ENCODE assay signal across 8 cellular contexts in the genomic region with DNA sequence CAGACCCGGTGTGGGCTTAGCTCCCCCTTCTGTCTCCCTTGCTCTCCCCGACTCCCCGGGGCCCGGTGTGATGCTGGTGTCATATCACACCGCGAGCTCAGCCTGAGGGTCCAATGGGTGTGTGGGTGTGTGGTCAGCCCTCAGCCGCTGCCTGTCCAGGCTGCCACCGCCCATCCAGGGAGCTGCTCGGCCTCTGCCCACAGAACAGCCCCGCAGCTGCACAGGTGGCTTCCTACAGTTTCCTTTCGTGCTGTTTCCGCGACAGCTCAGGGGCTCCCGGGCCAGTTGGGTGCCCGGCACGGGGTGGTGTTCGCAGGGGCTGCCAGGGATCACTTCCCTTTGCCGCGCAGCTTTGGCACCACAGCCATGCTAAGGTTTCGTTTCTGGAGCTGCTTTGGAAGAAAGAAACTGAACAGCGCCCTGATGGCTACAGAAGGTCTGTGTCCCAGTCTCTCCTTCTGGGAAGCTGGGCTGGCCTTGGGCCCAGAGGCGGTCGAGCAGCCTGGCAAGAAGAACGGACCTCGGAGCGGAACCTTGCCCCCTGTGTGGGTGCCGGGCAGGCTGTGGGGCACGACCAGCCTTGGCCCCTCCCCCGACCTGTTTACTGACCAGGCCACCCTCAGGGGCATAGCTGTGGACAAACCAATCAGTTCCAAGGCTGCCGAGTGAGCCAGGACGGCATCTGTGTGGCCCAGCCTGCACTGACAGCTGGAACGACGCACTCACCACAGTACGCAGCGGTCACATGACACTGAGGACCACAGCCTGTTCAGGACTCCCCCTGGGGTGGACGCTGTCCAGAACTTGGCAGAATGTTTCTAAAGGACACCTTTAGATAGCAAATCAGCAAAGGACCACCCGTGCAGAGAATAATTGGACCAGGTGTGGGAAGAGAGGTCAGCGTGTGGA. TPM values are rescaled to one million over a fixed set of nuclear protein-coding genes. Genes with fewer than 3 reads are reported as not detected.
DNase-seq lines count a peak whose midpoint lies in the region; ATAC-seq and TF ChIP-seq lines count a peak whose summit lies in the region.

No MANE protein-coding gene starts in this region.

- peaks cover 93% of the 10 kb centered on the region for H3K4me1 ChIP-seq in body of pancreas
- peaks cover 67% of the 10 kb centered on the region for H3K4me1 ChIP-seq in mesenchymal stem cell (ENCODE audit: control insufficient read depth, insufficient read depth, low read depth, low read length)
- H3K4me1 ChIP-seq in thoracic aorta (ENCODE audit: control insufficient read depth in 1 of 2, low read depth in 2 of 2) = peaks cover 42 to 70% of the 10 kb centered on the region in 2 donors

- peak overlapping the region; percentile 53 for H3K9ac ChIP-seq in mesenchymal stem cell (ENCODE audit: low read length)

- H3K27me3 ChIP-seq in body of pancreas (no peaks in the 10 kb centered on the region), mesenchymal stem cell (ENCODE audit: control insufficient read depth in 1 of 2, insufficient read depth in 1 of 2, low read length in 2 of 2) (no peaks in the 10 kb centered on the region), thoracic aorta (replicated peaks; ENCODE audit: insufficient read depth) (no peaks in the 10 kb centered on the region)

- no peaks in the 10 kb centered on the region for H3K9me3 Mint-ChIP-seq in activated CD4-positive, alpha-beta T cell treated with anti-CD3 and anti-CD28 coated beads for 36 hours (ENCODE audit: low read depth)

- POLR2A ChIA-PET in activated CD4-positive, alpha-beta T cell treated with anti-CD3 and anti-CD28 coated beads for 36 hours (lab: Charles Lee) = interaction anchor here (0.5 to 3.1 kb wide), 3 partner anchors 31 to 63 kb away, joined by 3 to 15 read pairs (median 4); no protein-coding TSS in a partner anchor

- H3K9me3 ChIP-seq in body of pancreas = no peaks in the 10 kb centered on the region
- no peaks in the 10 kb centered on the region for H3K9me3 ChIP-seq in mesenchymal stem cell (ENCODE audit: control insufficient read depth, low read length)
- H3K9me3 ChIP-seq in thoracic aorta = no peaks in the 10 kb centered on the region

- peak overlapping the region in 1 of 2 experiments; percentile 68 for H3K14ac ChIP-seq in mesenchymal stem cell (ENCODE audit: low read length in 2 of 2)

- no peaks in the 10 kb centered on the region for H3K27me3 Mint-ChIP-seq in activated CD4-positive, alpha-beta T cell treated with anti-CD3 and anti-CD28 coated beads for 36 hours

- H3K27ac ChIP-seq in body of pancreas = peak overlapping the region; percentile 59 to 96 (median 82)
- H3K27ac ChIP-seq in mesenchymal stem cell (ENCODE audit: low read length, poor library complexity, severe bottlenecking) = no peak overlapping the region
- H3K27ac ChIP-seq in thoracic aorta = peak overlapping the region; percentile 50 to 84

- peak overlapping the region; percentile 77 to 94 for H3K18ac ChIP-seq in mesenchymal stem cell (ENCODE audit: low read depth in 1 of 2, low read length in 2 of 2)

- peak overlapping the region in 1 of 2 experiments; percentile 47 for H3K23ac ChIP-seq in mesenchymal stem cell (ENCODE audit: low read length in 2 of 2)

- peak overlapping the region; percentile 88 for H4K8ac ChIP-seq in mesenchymal stem cell (ENCODE audit: low read length)

- TF ChIP-seq CTCF in body of pancreas (IDR thresholded peaks at IDR 0.05) (no peak), thoracic aorta (IDR thresholded peaks at IDR 0.05) (no peak)

- H3K4me1 Mint-ChIP-seq in activated CD4-positive, alpha-beta T cell treated with anti-CD3 and anti-CD28 coated beads for 36 hours = peaks cover 47% of the 10 kb centered on the region

- no peak overlapping the region for H2AFZ ChIP-seq in mesenchymal stem cell (ENCODE audit: low read depth, low read length)

- peak overlapping the region; percentile 80 for H2BK15ac ChIP-seq in mesenchymal stem cell (ENCODE audit: low read depth, poor library complexity, severe bottlenecking)

- no peak for TF ChIP-seq POLR2A in body of pancreas (IDR thresholded peaks at IDR 0.05)

- H4K91ac ChIP-seq in mesenchymal stem cell (ENCODE audit: low read length) = peak overlapping the region; percentile 91

- no peak overlapping the region for H3K4me2 ChIP-seq in mesenchymal stem cell (ENCODE audit: low read length, poor library complexity, severe bottlenecking)

- DNase-seq in activated CD4-positive, alpha-beta T cell treated with anti-CD3 and anti-CD28 coated beads for 36 hours = peak; percentile 48
- no peak for DNase-seq in activated CD4-positive, alpha-beta T cell treated with anti-CD3 and anti-CD28 coated beads, Interleukin-2, amount 50 U/mL, for 4 hours
- peak; percentile 70 to 83 (median 75) for DNase-seq in body of pancreas
- DNase-seq in mesenchymal stem cell = peak; percentile 42
- peak; percentile 7 for DNase-seq in thoracic aorta (ENCODE audit: low spot score)
- no peak for DNase-seq in NCI-H526 (lab: John Stamatoyannopoulos, UW)
- no peak for DNase-seq in NK-92 treated with Interleukin-12 subunit alpha and Interleukin-12 subunit beta, amount 100 ng/mL, for 24 hours (lab: John Stamatoyannopoulos, UW)

- peak overlapping the region; percentile 42 for H3K4me3 Mint-ChIP-seq in activated CD4-positive, alpha-beta T cell treated with anti-CD3 and anti-CD28 coated beads for 36 hours

- peak overlapping the region; percentile 55 for H3K27ac Mint-ChIP-seq in activated CD4-positive, alpha-beta T cell treated with anti-CD3 and anti-CD28 coated beads for 36 hours

- ATAC-seq in activated CD4-positive, alpha-beta T cell treated with anti-CD3 and anti-CD28 coated beads for 36 hours = no peak
- peak; percentile 25 for ATAC-seq in body of pancreas
- ATAC-seq in thoracic aorta (ENCODE audit: insufficient number of reproducible peaks, low FRiP score, low read depth) = no peak
- ATAC-seq in HG02973 (IDR thresholded peaks at IDR 0.05; ENCODE audit: unreplicated experiment) = no peak

- CTCF ChIA-PET in activated CD4-positive, alpha-beta T cell treated with anti-CD3 and anti-CD28 coated beads for 36 hours (lab: Charles Lee) = interaction anchor here (0.9 to 1.2 kb wide), 3 partner anchors 9 to 377 kb away, joined by 3 read pairs; no protein-coding TSS in a partner anchor

- peak overlapping the region; percentile 70 for H2AK5ac ChIP-seq in mesenchymal stem cell (ENCODE audit: low read length, severe bottlenecking)

- intact Hi-C loops in activated CD4-positive, alpha-beta T cell treated with anti-CD3 and anti-CD28 coated beads for 36 hours (cut with DNase I, micrococcal nuclease) = no loop called here
- intact Hi-C loops in body of pancreas (cut with DNase I) = no loop called here

- H3K4ac ChIP-seq in mesenchymal stem cell (ENCODE audit: low read depth in 1 of 2, low read length in 2 of 2) = peak overlapping the region; percentile 84 to 89

- H3K36me3 ChIP-seq in body of pancreas (replicated peaks in 1 of 2; ENCODE audit: insufficient read depth in 1 of 2, low read depth in 2 of 2) (peaks cover 8 to 9% of the 10 kb centered on the region in 2 donors), mesenchymal stem cell (ENCODE audit: control insufficient read depth in 1 of 2, insufficient read depth in 2 of 2, low read depth in 1 of 2, low read length in 2 of 2) (peaks cover 18 to 50% of the 10 kb centered on the region in 2 experiments), thoracic aorta (peaks cover 20% of the 10 kb centered on the region)

- H3K4me3 ChIP-seq in body of pancreas (no peak overlapping the region), mesenchymal stem cell (ENCODE audit: insufficient read depth in 1 of 2, low read depth in 1 of 2, low read length in 2 of 2) (peak overlapping the region in 1 of 2 experiments; percentile 22), thoracic aorta (peak overlapping the region; percentile 56)

- peak overlapping the region; percentile 71 for H2BK120ac ChIP-seq in mesenchymal stem cell (ENCODE audit: low read depth, low read length)

- H2BK12ac ChIP-seq in mesenchymal stem cell (ENCODE audit: low read length in 2 of 2) = peak overlapping the region; percentile 96

- peaks cover 25% of the 10 kb centered on the region for H3K36me3 Mint-ChIP-seq in activated CD4-positive, alpha-beta T cell treated with anti-CD3 and anti-CD28 coated beads for 36 hours (ENCODE audit: low read depth)

- no peak overlapping the region for H2BK5ac ChIP-seq in mesenchymal stem cell (ENCODE audit: low read depth, low read length, poor library complexity, severe bottlenecking)

- peaks cover 27% of the 10 kb centered on the region for H3K79me1 ChIP-seq in mesenchymal stem cell (replicated peaks; ENCODE audit: low read length, poor library complexity, severe bottlenecking)

- 43 to 48% methylated on average over 14 to 38 of the region's 38 CpGs for WGBS in body of pancreas, 2 donors
- 87% methylated on average over 38 of the region's 38 CpGs for WGBS in mesenchymal stem cell

RNA-seq across cellular contexts. Expression of gene PIM3, which starts 7.0 kb away (rescaled TPM):
- total RNA-seq in activated CD4-positive, alpha-beta T cell treated with anti-CD3 and anti-CD28 coated beads for 36 hours = 100 to 1,000 TPM; 127 to 165 TPM
- total RNA-seq in body of pancreas (10 to 100 TPM; 57.3 to 98.9 TPM), thoracic aorta (100 to 1,000 TPM in 1 of 2 donors, 10 to 100 TPM in 1; 54.0 to 112 TPM)
- polyA plus RNA-seq in mesenchymal stem cell (2013, experiment 1 of 2) = 18.5 TPM
- 17.6 TPM for polyA plus RNA-seq in mesenchymal stem cell (2013, experiment 2 of 2)

RNA-seq across cellular contexts. Expression of gene IL17REL, which starts 45.0 kb away (rescaled TPM):
- total RNA-seq in activated CD4-positive, alpha-beta T cell treated with anti-CD3 and anti-CD28 coated beads for 36 hours = under 1 TPM; 0.16 TPM
- total RNA-seq in body of pancreas = not detected
- polyA plus RNA-seq in mesenchymal stem cell (2013, experiment 1 of 2) = 0.06 TPM
- 0.08 TPM for polyA plus RNA-seq in mesenchymal stem cell (2013, experiment 2 of 2)
- not detected for total RNA-seq in thoracic aorta

RNA-seq across cellular contexts. Expression of gene CRELD2, which starts 49.2 kb away (rescaled TPM):
- total RNA-seq in activated CD4-positive, alpha-beta T cell treated with anti-CD3 and anti-CD28 coated beads for 36 hours = 10 to 100 TPM; 15.2 to 16.4 TPM
- total RNA-seq in body of pancreas (100 to 1,000 TPM in 1 of 2 donors, 10 to 100 TPM in 1; 73.9 to 201 TPM), thoracic aorta (10 to 100 TPM; 46.1 to 60.1 TPM)
- polyA plus RNA-seq in mesenchymal stem cell (2013, experiment 1 of 2) = 37.9 TPM
- 35.8 TPM for polyA plus RNA-seq in mesenchymal stem cell (2013, experiment 2 of 2)

RNA-seq across cellular contexts. Expression of gene ALG12, which starts 49.3 kb away (rescaled TPM):
- 10 to 100 TPM; 13.6 to 13.7 TPM for total RNA-seq in activated CD4-positive, alpha-beta T cell treated with anti-CD3 and anti-CD28 coated beads for 36 hours
- 10 to 100 TPM; 16.2 to 17.9 TPM for total RNA-seq in body of pancreas
- polyA plus RNA-seq in mesenchymal stem cell (2013, experiment 1 of 2) = 20.9 TPM
- 21.2 TPM for polyA plus RNA-seq in mesenchymal stem cell (2013, experiment 2 of 2)
- total RNA-seq in thoracic aorta = 10 to 100 TPM; 17.4 to 30.1 TPM

Comparison
In these comparisons a context has a peak if more than half of its experiments do, and no peak if none do; other contexts are left out.
1. DNase-seq: peak in activated CD4-positive, alpha-beta T cell treated with anti-CD3 and anti-CD28 coated beads for 36 hours (single experiment), body of pancreas (4 of 4), mesenchymal stem cell (single experiment) and thoracic aorta (single experiment); none in activated CD4-positive, alpha-beta T cell treated with anti-CD3 and anti-CD28 coated beads, Interleukin-2, amount 50 U/mL, for 4 hours (0 of 2), NCI-H526 (0 of 2) and NK-92 treated with Interleukin-12 subunit alpha and Interleukin-12 subunit beta, amount 100 ng/mL, for 24 hours (single experiment).